In genomic region chr12:25053021-25053271, GRCh38 we compare ENCODE assay signal across 11 cellular contexts.
DNase-seq lines count a peak whose midpoint lies in the region; ATAC-seq and TF ChIP-seq lines count a peak whose summit lies in the region.
"Had no signal": no experiment of that assay in that cellular context is flagged by ENCODE, and none has a peak within 500 bp of the region (broad histone marks: within the 10 kb centered on the region; RNA-seq: fewer than 3 reads in every experiment).

No MANE protein-coding gene starts in this region.

- H3K27ac Mint-ChIP-seq in activated naive CD4-positive, alpha-beta T cell treated with anti-CD3 and anti-CD28 coated beads, Interleukin-2, amount 10 ng/mL, durations not matched to agents 7 days and 5 days = peak overlapping the region; percentile 100
- peak overlapping the region; percentile 97 for H3K27ac Mint-ChIP-seq in activated CD4-positive, alpha-beta memory T cell treated with anti-CD3 and anti-CD28 coated beads, Interleukin-2, amount 10 ng/mL, durations not matched to agents 7 days and 5 days
- no peak overlapping the region for H3K27ac Mint-ChIP-seq in WTC11
- H3K27ac Mint-ChIP-seq: H9 had no signal

- H3K4me1 Mint-ChIP-seq in activated naive CD4-positive, alpha-beta T cell treated with anti-CD3 and anti-CD28 coated beads, Interleukin-2, amount 10 ng/mL, durations not matched to agents 7 days and 5 days = peaks cover 49% of the 10 kb centered on the region
- peaks cover 56% of the 10 kb centered on the region for H3K4me1 Mint-ChIP-seq in activated CD4-positive, alpha-beta memory T cell treated with anti-CD3 and anti-CD28 coated beads, Interleukin-2, amount 10 ng/mL, durations not matched to agents 7 days and 5 days
- H3K4me1 Mint-ChIP-seq in WTC11 = peaks cover 8% of the 10 kb centered on the region

- ATAC-seq in right lobe of liver (no peak), GM18870 (IDR thresholded peaks at IDR 0.05; ENCODE audit: unreplicated experiment) (no peak), WTC11 (no peak), GM18517 (IDR thresholded peaks at IDR 0.05; ENCODE audit: unreplicated experiment) (no peak)

- CTCF ChIA-PET in activated naive CD4-positive, alpha-beta T cell treated with anti-CD3 and anti-CD28 coated beads, Interleukin-2, amount 10 ng/mL, durations not matched to agents 7 days and 5 days (lab: Charles Lee) = interaction anchor here (0.9 to 3.8 kb wide), 5 partner anchors 28 to 335 kb away, joined by 3 to 15 read pairs (median 4); no protein-coding TSS in a partner anchor
- CTCF ChIA-PET in activated CD4-positive, alpha-beta memory T cell treated with anti-CD3 and anti-CD28 coated beads, Interleukin-2, amount 10 ng/mL, durations not matched to agents 7 days and 5 days (lab: Charles Lee) = interaction anchor here (1.0 to 2.9 kb wide), 5 partner anchors 9 to 334 kb away, joined by 3 to 15 read pairs (median 6); no protein-coding TSS in a partner anchor
- CTCF ChIA-PET in WTC11 (lab: Charles Lee) = interaction anchor here (1.1 kb wide), 1 partner anchor 334 kb away, joined by 4 read pairs; no protein-coding TSS in a partner anchor

- H3K9me3 Mint-ChIP-seq in activated naive CD4-positive, alpha-beta T cell treated with anti-CD3 and anti-CD28 coated beads, Interleukin-2, amount 10 ng/mL, durations not matched to agents 7 days and 5 days = no peaks in the 10 kb centered on the region
- peaks cover 2% of the 10 kb centered on the region for H3K9me3 Mint-ChIP-seq in activated CD4-positive, alpha-beta memory T cell treated with anti-CD3 and anti-CD28 coated beads, Interleukin-2, amount 10 ng/mL, durations not matched to agents 7 days and 5 days
- no peaks in the 10 kb centered on the region for H3K9me3 Mint-ChIP-seq in WTC11

- H3K4me3 ChIP-seq in right lobe of liver (peak overlapping the region; percentile 31 to 54 (median 44)), tibial artery (peak overlapping the region; percentile 31)
- H3K4me3 ChIP-seq: prostate gland had no signal

- H3K9me3 ChIP-seq in right lobe of liver (no peaks in the 10 kb centered on the region), tibial artery (no peaks in the 10 kb centered on the region)
- H3K9me3 ChIP-seq: prostate gland had no signal

- H3K36me3 ChIP-seq in right lobe of liver (no peaks in the 10 kb centered on the region), tibial artery (no peaks in the 10 kb centered on the region)
- H3K36me3 ChIP-seq: BE2C, prostate gland had no signal

- no peak for TF ChIP-seq POLR2A in right lobe of liver (IDR thresholded peaks at IDR 0.05)

- peak overlapping the region; percentile 97 for H3K4me3 Mint-ChIP-seq in activated naive CD4-positive, alpha-beta T cell treated with anti-CD3 and anti-CD28 coated beads, Interleukin-2, amount 10 ng/mL, durations not matched to agents 7 days and 5 days
- H3K4me3 Mint-ChIP-seq in activated CD4-positive, alpha-beta memory T cell treated with anti-CD3 and anti-CD28 coated beads, Interleukin-2, amount 10 ng/mL, durations not matched to agents 7 days and 5 days = peak overlapping the region; percentile 94
- H3K4me3 Mint-ChIP-seq in WTC11 = no peak overlapping the region
- H3K4me3 Mint-ChIP-seq: H9 had no signal

- H3K27me3 Mint-ChIP-seq in activated naive CD4-positive, alpha-beta T cell treated with anti-CD3 and anti-CD28 coated beads, Interleukin-2, amount 10 ng/mL, durations not matched to agents 7 days and 5 days = no peaks in the 10 kb centered on the region
- H3K27me3 Mint-ChIP-seq in activated CD4-positive, alpha-beta memory T cell treated with anti-CD3 and anti-CD28 coated beads, Interleukin-2, amount 10 ng/mL, durations not matched to agents 7 days and 5 days = peaks cover 6% of the 10 kb centered on the region
- no peaks in the 10 kb centered on the region for H3K27me3 Mint-ChIP-seq in WTC11 (ENCODE audit: low read depth)

- POLR2A ChIA-PET in activated CD4-positive, alpha-beta memory T cell treated with anti-CD3 and anti-CD28 coated beads, Interleukin-2, amount 10 ng/mL, durations not matched to agents 7 days and 5 days (lab: Charles Lee) = interaction anchor here (0.5 to 2.3 kb wide), 13 partner anchors 8 to 325 kb away, joined by 3 to 11 read pairs (median 4); no protein-coding TSS in a partner anchor
- POLR2A ChIA-PET in WTC11 (lab: Charles Lee) = no interaction called here

- no peak for TF ChIP-seq CTCF in right lobe of liver (IDR thresholded peaks at IDR 0.05)
- no peak for TF ChIP-seq CTCF in tibial artery (IDR thresholded peaks at IDR 0.05)
- TF ChIP-seq CTCF in WTC11 (IDR thresholded peaks at IDR 0.05) = no peak

- H3K4me1 ChIP-seq in right lobe of liver (no peaks in the 10 kb centered on the region), tibial artery (no peaks in the 10 kb centered on the region)
- H3K4me1 ChIP-seq: BE2C, prostate gland had no signal

- H3K27me3 ChIP-seq in right lobe of liver = no peaks in the 10 kb centered on the region
- H3K27me3 ChIP-seq in tibial artery = no peaks in the 10 kb centered on the region
- H3K27me3 ChIP-seq: BE2C had no signal

- intact Hi-C loops in right lobe of liver (cut with DNase I) = no loop called here
- intact Hi-C loops in tibial artery (cut with DNase I; ENCODE audit: low total_unique reads) = no loop called here

- DNase-seq in activated naive CD4-positive, alpha-beta T cell treated with anti-CD3 and anti-CD28 coated beads, Interleukin-2, amount 10 ng/mL, durations not matched to agents 7 days and 5 days = no peak
- no peak for DNase-seq in activated naive CD4-positive, alpha-beta T cell treated with anti-CD3 and anti-CD28 coated beads, Interleukin-2, amount 50 U/mL, for 16 hours
- no peak for DNase-seq in activated CD4-positive, alpha-beta memory T cell treated with anti-CD3 and anti-CD28 coated beads, Interleukin-2, amount 10 ng/mL, durations not matched to agents 7 days and 5 days
- DNase-seq in right lobe of liver = no peak
- no peak for DNase-seq in tibial artery
- no peak for DNase-seq in WTC11 (ENCODE audit: low spot score)
- DNase-seq: BE2C, H9 had no signal

- peaks cover 7% of the 10 kb centered on the region for H3K36me3 Mint-ChIP-seq in activated naive CD4-positive, alpha-beta T cell treated with anti-CD3 and anti-CD28 coated beads, Interleukin-2, amount 10 ng/mL, durations not matched to agents 7 days and 5 days
- H3K36me3 Mint-ChIP-seq in activated CD4-positive, alpha-beta memory T cell treated with anti-CD3 and anti-CD28 coated beads, Interleukin-2, amount 10 ng/mL, durations not matched to agents 7 days and 5 days (ENCODE audit: low read depth) = no peaks in the 10 kb centered on the region
- peaks cover 1% of the 10 kb centered on the region; the same call in 1 of the 2 replicates for H3K36me3 Mint-ChIP-seq in WTC11

- H3K27ac ChIP-seq in right lobe of liver = peak overlapping the region; percentile 42 to 75 (median 59)
- no peak overlapping the region for H3K27ac ChIP-seq in tibial artery
- H3K27ac ChIP-seq: prostate gland had no signal

TF ChIP-seq in WTC11, 78 proteins besides CTCF, POLR2A, EP300 and RAD21 (continues in another document):
- no peak for TF ChIP-seq HMGXB4 (CRISPR knock-in tag; IDR thresholded peaks at IDR 0.05)
- no peak for TF ChIP-seq SMAD4 (CRISPR knock-in tag; IDR thresholded peaks at IDR 0.05)
- no peak for TF ChIP-seq GABPB1 (CRISPR knock-in tag; IDR thresholded peaks at IDR 0.05)
- no peak for TF ChIP-seq MLX (CRISPR knock-in tag; IDR thresholded peaks at IDR 0.05)
- TF ChIP-seq AR (CRISPR knock-in tag; IDR thresholded peaks at IDR 0.05) = no peak
- TF ChIP-seq CREM (CRISPR knock-in tag; IDR thresholded peaks at IDR 0.05) = no peak

Comparison
In these comparisons a context has a peak if more than half of its experiments do, and no peak if none do; other contexts are left out.
1. H3K27ac ChIP-seq: peak in right lobe of liver (3 of 3); none in tibial artery (0 of 2).